Comparison of ENCODE assay signal across 8 cellular contexts in genomic region chr11:66345316-66345649, GRCh38. TPM values are rescaled to one million over a fixed set of nuclear protein-coding genes. Genes with fewer than 3 reads are reported as not detected.
A peak's percentile ranks its signal among the peaks of the same experiment; 100 is the strongest.
DNase-seq lines count a peak whose midpoint lies in the region; ATAC-seq, FAIRE-seq and TF ChIP-seq lines count a peak whose summit lies in the region.

No MANE protein-coding gene starts in this region.

- H3K9me3 Mint-ChIP-seq in stimulated activated naive CD8-positive, alpha-beta T cell treated with anti-CD3 and anti-CD28 coated beads, Interleukin-15, Interleukin-2, amounts not matched to agents 100 ng/mL and 50 ng/mL, for 24 hours: no peaks in the 10 kb centered on the region
- no peaks in the 10 kb centered on the region for H3K9me3 Mint-ChIP-seq in activated CD8-positive, alpha-beta T cell treated with anti-CD3 and anti-CD28 coated beads, Interleukin-2, amount 10 ng/mL, durations not matched to agents 7 days and 5 days (ENCODE audit: insufficient read depth)
- no peaks in the 10 kb centered on the region for H3K9me3 Mint-ChIP-seq in type B pancreatic cell

- CTCF ChIA-PET in activated CD8-positive, alpha-beta T cell treated with anti-CD3 and anti-CD28 coated beads, Interleukin-2, amount 10 ng/mL, durations not matched to agents 7 days and 5 days (lab: Charles Lee): interaction anchor here (1.2 to 8.2 kb wide), 11 partner anchors 9 to 66 kb away, joined by 3 to 79 read pairs (median 11); partner anchors contain the start of genes RIN1, SLC29A2 and YIF1A

- peak overlapping the region; percentile 58 to 86 for H3K9ac ChIP-seq in kidney (ENCODE audit: low read length in 2 of 2)

- H3K4me3 ChIP-seq in kidney (ENCODE audit: low read length in 2 of 2): peak overlapping the region; percentile 80 to 97

- peak overlapping the region; percentile 20 to 32 for H3K27ac ChIP-seq in kidney (ENCODE audit: low read depth in 2 of 2, low read length in 2 of 2)

- FAIRE-seq in kidney (lab: Jason Lieb, UNC): no peak

- peaks cover 4% of the 10 kb centered on the region for H3K27me3 Mint-ChIP-seq in stimulated activated naive CD8-positive, alpha-beta T cell treated with anti-CD3 and anti-CD28 coated beads, Interleukin-15, Interleukin-2, amounts not matched to agents 100 ng/mL and 50 ng/mL, for 24 hours
- H3K27me3 Mint-ChIP-seq in activated CD8-positive, alpha-beta T cell treated with anti-CD3 and anti-CD28 coated beads, Interleukin-2, amount 10 ng/mL, durations not matched to agents 7 days and 5 days (ENCODE audit: low read depth): peaks cover 2% of the 10 kb centered on the region
- peaks cover 5% of the 10 kb centered on the region for H3K27me3 Mint-ChIP-seq in type B pancreatic cell

- no peak for ATAC-seq in stimulated activated naive CD8-positive, alpha-beta T cell treated with anti-CD3 and anti-CD28 coated beads, Interleukin-15, Interleukin-2, amounts not matched to agents 100 U/mL and 50 U/mL, for 24 hours
- ATAC-seq in activated CD8-positive, alpha-beta T cell treated with anti-CD3 and anti-CD28 coated beads, Interleukin-2, amount 10 ng/mL, durations not matched to agents 7 days and 5 days: peak; percentile 24
- no peak for ATAC-seq in HG02610 (IDR thresholded peaks at IDR 0.05; ENCODE audit: unreplicated experiment)

- POLR2A ChIA-PET in activated CD8-positive, alpha-beta T cell treated with anti-CD3 and anti-CD28 coated beads, Interleukin-2, amount 10 ng/mL, durations not matched to agents 7 days and 5 days (lab: Charles Lee): interaction anchor here (0.6 to 2.9 kb wide), 10 partner anchors 10 to 774 kb away, joined by 3 to 28 read pairs (median 6); partner anchors contain the start of genes CD248, SLC29A2 and YIF1A

- H3K4me3 Mint-ChIP-seq in stimulated activated naive CD8-positive, alpha-beta T cell treated with anti-CD3 and anti-CD28 coated beads, Interleukin-15, Interleukin-2, amounts not matched to agents 100 ng/mL and 50 ng/mL, for 24 hours: peak overlapping the region; percentile 86
- H3K4me3 Mint-ChIP-seq in activated CD8-positive, alpha-beta T cell treated with anti-CD3 and anti-CD28 coated beads, Interleukin-2, amount 10 ng/mL, durations not matched to agents 7 days and 5 days: peak overlapping the region; percentile 96
- peak overlapping the region; percentile 97 for H3K4me3 Mint-ChIP-seq in type B pancreatic cell

- H3K36me3 Mint-ChIP-seq in stimulated activated naive CD8-positive, alpha-beta T cell treated with anti-CD3 and anti-CD28 coated beads, Interleukin-15, Interleukin-2, amounts not matched to agents 100 ng/mL and 50 ng/mL, for 24 hours (ENCODE audit: low read depth): peaks cover 23% of the 10 kb centered on the region
- peaks cover 13% of the 10 kb centered on the region for H3K36me3 Mint-ChIP-seq in activated CD8-positive, alpha-beta T cell treated with anti-CD3 and anti-CD28 coated beads, Interleukin-2, amount 10 ng/mL, durations not matched to agents 7 days and 5 days (ENCODE audit: low read depth)
- peaks cover 4% of the 10 kb centered on the region for H3K36me3 Mint-ChIP-seq in type B pancreatic cell

- H3K4me1 Mint-ChIP-seq in stimulated activated naive CD8-positive, alpha-beta T cell treated with anti-CD3 and anti-CD28 coated beads, Interleukin-15, Interleukin-2, amounts not matched to agents 100 ng/mL and 50 ng/mL, for 24 hours (ENCODE audit: low read depth): peaks cover 48% of the 10 kb centered on the region
- peaks cover 55% of the 10 kb centered on the region for H3K4me1 Mint-ChIP-seq in activated CD8-positive, alpha-beta T cell treated with anti-CD3 and anti-CD28 coated beads, Interleukin-2, amount 10 ng/mL, durations not matched to agents 7 days and 5 days (ENCODE audit: low read depth)
- peaks cover 23% of the 10 kb centered on the region for H3K4me1 Mint-ChIP-seq in type B pancreatic cell (ENCODE audit: unreplicated experiment)

- peak overlapping the region; percentile 88 for H3K27ac Mint-ChIP-seq in stimulated activated naive CD8-positive, alpha-beta T cell treated with anti-CD3 and anti-CD28 coated beads, Interleukin-15, Interleukin-2, amounts not matched to agents 100 ng/mL and 50 ng/mL, for 24 hours
- H3K27ac Mint-ChIP-seq in activated CD8-positive, alpha-beta T cell treated with anti-CD3 and anti-CD28 coated beads, Interleukin-2, amount 10 ng/mL, durations not matched to agents 7 days and 5 days: peak overlapping the region; percentile 93
- peak overlapping the region; percentile 97 for H3K27ac Mint-ChIP-seq in type B pancreatic cell

- TF ChIP-seq CTCF in kidney (IDR thresholded peaks at IDR 0.05; ENCODE audit: borderline replicate concordance, extremely low read depth, insufficient read depth) (no peak), type B pancreatic cell (conservative IDR thresholded peaks at IDR 0.05) (no peak)

- peaks cover 14 to 15% of the 10 kb centered on the region in 2 donors for H3K36me3 ChIP-seq in kidney (ENCODE audit: control insufficient read depth in 1 of 2, insufficient read depth in 2 of 2, low read length in 2 of 2)

- H3K4me1 ChIP-seq in kidney (ENCODE audit: control insufficient read depth in 1 of 2, insufficient read depth in 1 of 2, low read depth in 1 of 2, low read length in 2 of 2): peaks cover 22 to 27% of the 10 kb centered on the region in 2 donors

- no peaks in the 10 kb centered on the region for H3K9me3 ChIP-seq in kidney (ENCODE audit: control insufficient read depth in 1 of 2, low read length in 2 of 2)

- DNase-seq in stimulated activated naive CD8-positive, alpha-beta T cell treated with anti-CD3 and anti-CD28 coated beads, Interleukin-15, Interleukin-2, amounts not matched to agents 100 U/mL and 50 U/mL, for 24 hours: no peak
- no peak for DNase-seq in activated CD8-positive, alpha-beta T cell treated with anti-CD3 and anti-CD28 coated beads, Interleukin-2, amount 10 ng/mL, durations not matched to agents 7 days and 5 days
- DNase-seq in kidney: no peak
- DNase-seq in type B pancreatic cell (ENCODE audit: extremely low spot score, unreplicated experiment): no peak
- no peak for DNase-seq in A172 (ENCODE audit: low spot score)
- DNase-seq in NCI-H1092 (lab: John Stamatoyannopoulos, UW): no peak

- intact Hi-C loops in kidney (cut with DNase I): no loop called here

RNA-seq across cellular contexts. Expression of gene BRMS1, which starts 0.4 kb away (rescaled TPM):
- 10 to 100 TPM; 53.2 to 57.1 TPM for total RNA-seq in activated CD8-positive, alpha-beta T cell treated with anti-CD3 and anti-CD28 coated beads, Interleukin-2, amount 10 ng/mL, durations not matched to agents 7 days and 5 days
- total RNA-seq in kidney: 32.8 TPM
- 69.7 TPM for polyA plus RNA-seq in kidney (ENCODE audit: insufficient read depth, low read depth, low replicate concordance)
- 35.1 and 42.4 TPM in 2 replicates for total RNA-seq in type B pancreatic cell (ENCODE audit: low replicate concordance)
- 95.8 and 104 TPM in 2 replicates for total RNA-seq in A172 (2014; rRNA removed; shearing (Covaris generic))

RNA-seq across cellular contexts. Expression of gene B4GAT1, which starts 2.1 kb away (rescaled TPM):
- 1 to 10 TPM; 7.6 TPM for total RNA-seq in activated CD8-positive, alpha-beta T cell treated with anti-CD3 and anti-CD28 coated beads, Interleukin-2, amount 10 ng/mL, durations not matched to agents 7 days and 5 days
- 21.7 TPM for total RNA-seq in kidney
- 59.9 TPM for polyA plus RNA-seq in kidney (ENCODE audit: insufficient read depth, low read depth, low replicate concordance)
- 16.0 and 31.9 TPM in 2 replicates for total RNA-seq in type B pancreatic cell (ENCODE audit: low replicate concordance)
- total RNA-seq in A172 (2014; rRNA removed; shearing (Covaris generic)): 47.0 and 54.1 TPM in 2 replicates

RNA-seq across cellular contexts. Expression of gene RIN1, which starts 9.0 kb away (rescaled TPM):
- 1 to 10 TPM; 1.3 TPM for total RNA-seq in activated CD8-positive, alpha-beta T cell treated with anti-CD3 and anti-CD28 coated beads, Interleukin-2, amount 10 ng/mL, durations not matched to agents 7 days and 5 days
- 9.2 TPM for total RNA-seq in kidney
- polyA plus RNA-seq in kidney (ENCODE audit: insufficient read depth, low read depth, low replicate concordance): 2.3 TPM
- total RNA-seq in type B pancreatic cell (ENCODE audit: low replicate concordance): 2.8 and 9.5 TPM in 2 replicates
- 15.6 and 15.7 TPM in 2 replicates for total RNA-seq in A172 (2014; rRNA removed; shearing (Covaris generic))

RNA-seq across cellular contexts. Expression of gene SLC29A2, which starts 26.3 kb away (rescaled TPM):
- 10 to 100 TPM; 10.0 to 11.1 TPM for total RNA-seq in activated CD8-positive, alpha-beta T cell treated with anti-CD3 and anti-CD28 coated beads, Interleukin-2, amount 10 ng/mL, durations not matched to agents 7 days and 5 days
- total RNA-seq in kidney (10.4 TPM), type B pancreatic cell (ENCODE audit: low replicate concordance) (22.2 and 31.7 TPM in 2 replicates)
- polyA plus RNA-seq in kidney (ENCODE audit: insufficient read depth, low read depth, low replicate concordance): 17.5 TPM
- not detected in 2 replicates for total RNA-seq in A172 (2014; rRNA removed; shearing (Covaris generic))

RNA-seq across cellular contexts. Expression of gene CD248, which starts 28.4 kb away (rescaled TPM):
- 10 to 100 TPM; 79.5 to 80.8 TPM for total RNA-seq in activated CD8-positive, alpha-beta T cell treated with anti-CD3 and anti-CD28 coated beads, Interleukin-2, amount 10 ng/mL, durations not matched to agents 7 days and 5 days
- 22.9 TPM for total RNA-seq in kidney
- 14.8 TPM for polyA plus RNA-seq in kidney (ENCODE audit: insufficient read depth, low read depth, low replicate concordance)
- total RNA-seq in type B pancreatic cell (ENCODE audit: low replicate concordance): 0.76 and 31.9 TPM in 2 replicates
- not detected in 2 replicates for total RNA-seq in A172 (2014; rRNA removed; shearing (Covaris generic))
